In the genomic region with DNA sequence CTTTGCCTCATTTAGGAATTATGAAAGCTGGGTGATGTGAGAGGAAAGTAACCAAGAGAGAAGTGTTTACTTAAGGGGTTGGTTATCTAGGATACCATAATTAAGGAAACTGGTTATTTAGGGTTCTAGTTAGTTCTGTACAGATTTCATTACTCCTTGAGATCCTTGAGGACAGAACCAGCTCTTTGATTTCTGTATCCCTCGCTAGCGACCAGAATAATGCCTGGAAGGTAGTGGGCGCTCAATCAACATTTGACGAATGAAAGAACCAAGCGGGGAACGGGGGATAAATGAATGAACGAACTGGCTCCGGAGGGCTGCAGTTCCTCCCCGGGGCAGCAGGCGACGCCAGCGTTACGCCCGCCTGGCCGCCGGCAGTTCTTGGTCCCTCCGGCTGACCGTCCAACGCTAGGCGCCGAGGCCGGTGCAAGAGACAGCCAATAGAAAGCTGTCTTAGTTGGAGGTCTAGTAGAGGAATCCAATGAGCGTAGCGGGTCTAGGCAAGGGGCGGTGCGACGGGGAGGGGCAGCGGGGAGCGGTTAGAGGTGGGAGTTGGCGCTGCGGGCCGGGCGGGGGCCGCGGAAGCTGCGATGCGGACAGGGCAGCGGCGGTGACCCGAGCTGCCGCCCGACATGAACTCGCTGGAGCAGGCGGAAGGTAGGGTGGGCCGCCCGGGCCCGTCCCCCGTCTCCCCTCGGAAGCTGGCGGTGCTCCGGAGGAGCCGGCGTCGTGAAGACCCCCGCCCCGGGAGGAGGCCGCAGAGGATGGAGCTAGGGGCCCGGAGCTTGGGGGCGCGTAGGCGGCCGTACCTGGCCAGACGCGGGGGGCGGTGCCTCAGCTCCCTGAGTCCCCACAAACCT, we compare ENCODE assay signal across 8 cellular contexts. TPM values are rescaled to one million over a fixed set of nuclear protein-coding genes. Genes with fewer than 3 reads are reported as not detected.
DNase-seq lines count a peak whose midpoint lies in the region; ATAC-seq, FAIRE-seq and TF ChIP-seq lines count a peak whose summit lies in the region.

A gene with protein sequence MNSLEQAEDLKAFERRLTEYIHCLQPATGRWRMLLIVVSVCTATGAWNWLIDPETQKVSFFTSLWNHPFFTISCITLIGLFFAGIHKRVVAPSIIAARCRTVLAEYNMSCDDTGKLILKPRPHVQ (plus strand): TSS at position 542 of the 860 bp plus-strand sequence. CDS start 91 bp downstream, at position 633.

- H3K27ac ChIP-seq in H1 (ENCODE audit: low read depth, low read length) (no peak within 1 kb of the TSS), mesenchymal stem cell (ENCODE audit: low read length, poor library complexity, severe bottlenecking) (peak within 1 kb of the TSS; percentile 49)

- no peaks in the 10 kb centered on the region for H3K79me1 ChIP-seq in H1 (ENCODE audit: low read depth, low read length)
- peaks cover 2% of the 10 kb centered on the region for H3K79me1 ChIP-seq in mesenchymal stem cell (replicated peaks; ENCODE audit: low read length, poor library complexity, severe bottlenecking)

- peak within 1 kb of the TSS; percentile 86 for H3K27ac Mint-ChIP-seq in Calu3 (ENCODE audit: unreplicated experiment)

- H2AK5ac ChIP-seq in H1 (ENCODE audit: low read depth, low read length) (no peak within 1 kb of the TSS), mesenchymal stem cell (ENCODE audit: low read length, severe bottlenecking) (no peak within 1 kb of the TSS)

- H2BK5ac ChIP-seq in H1 (ENCODE audit: low read depth, low read length) (no peak within 1 kb of the TSS; the same call in 1 of the 2 replicates), mesenchymal stem cell (ENCODE audit: low read depth, low read length, poor library complexity, severe bottlenecking) (peak within 1 kb of the TSS; percentile 73)

- peak; percentile 85 to 88 for TF ChIP-seq RAD21 in H1 (IDR thresholded peaks at IDR 0.05 in 1 of 2, conservative IDR thresholded peaks at IDR 0.05 in 1 of 2; ENCODE audit: low read depth in 2 of 2, low read length in 2 of 2)

- TF ChIP-seq CTCF in Calu3 (IDR thresholded peaks at IDR 0.05; ENCODE audit: unreplicated experiment) (peak; percentile 99), H1 (IDR thresholded peaks at IDR 0.05; ENCODE audit: control extremely low read depth in 1 of 3, insufficient read depth in 1 of 3, low read depth in 1 of 3, low read length in 3 of 3) (peak; percentile 93 to 99 (median 96))

- H4K5ac ChIP-seq in H1 (ENCODE audit: insufficient read length, low read depth, low read length): peak within 1 kb of the TSS; percentile 20

- no peak within 1 kb of the TSS for H2BK15ac ChIP-seq in H1 (ENCODE audit: low read length)
- peak within 1 kb of the TSS; percentile 94 for H2BK15ac ChIP-seq in mesenchymal stem cell (ENCODE audit: low read depth, poor library complexity, severe bottlenecking)

- no TSS peak for BruUV-seq in Calu3 (replicated peaks; lab: Mats Ljungman, UMichigan)

- H4K8ac ChIP-seq in H1 (ENCODE audit: extremely low read depth, insufficient read depth, low read length) (peak within 1 kb of the TSS; percentile 46; the same call in 1 of the 2 replicates), mesenchymal stem cell (ENCODE audit: low read length) (peak within 1 kb of the TSS; percentile 72)

- peak in 1 of 2 experiments; percentile 28; a peak in 1 of 3 replicates for TF ChIP-seq POLR2A in H1 (IDR thresholded peaks at IDR 0.05; ENCODE audit: control extremely low read depth in 1 of 2, low read depth in 2 of 2, low read length in 2 of 2)

- peak; percentile 91 for FAIRE-seq in HTR-8/SVneo (lab: Jason Lieb, UNC)
- FAIRE-seq in H1 (lab: Jason Lieb, UNC): peak; percentile 39

- H3K23ac ChIP-seq in H1 (ENCODE audit: insufficient read length) (no peak within 1 kb of the TSS), mesenchymal stem cell (ENCODE audit: low read length in 2 of 2) (no peak within 1 kb of the TSS)

- H3K4me2 ChIP-seq in H1 (ENCODE audit: insufficient read depth in 1 of 2, low read depth in 2 of 2, low read length in 2 of 2) (peak within 1 kb of the TSS; percentile 74 to 88), mesenchymal stem cell (ENCODE audit: low read length, poor library complexity, severe bottlenecking) (peak within 1 kb of the TSS; percentile 95)

- H3K9me3 ChIP-seq in H1 (ENCODE audit: insufficient read depth in 2 of 2, low read depth in 1 of 2, low read length in 1 of 2) (no peaks in the 10 kb centered on the region), mesenchymal stem cell (ENCODE audit: control insufficient read depth, low read length) (no peaks in the 10 kb centered on the region)

- H3K4me3 Mint-ChIP-seq in Calu3 (ENCODE audit: low read depth, unreplicated experiment): peak within 1 kb of the TSS; percentile 89

- H3K36me3 ChIP-seq in H1 (ENCODE audit: control insufficient read depth in 2 of 4, insufficient read depth in 4 of 4, low read length in 3 of 4) (peaks cover 0 to 14% (median 0%) of the 10 kb centered on the region in 4 experiments; a peak in 3 of 8 replicates), mesenchymal stem cell (ENCODE audit: control insufficient read depth in 1 of 2, insufficient read depth in 2 of 2, low read depth in 1 of 2, low read length in 2 of 2) (peaks cover 0 to 14% of the 10 kb centered on the region in 2 experiments)

- H3K79me2 ChIP-seq in H1 (ENCODE audit: control insufficient read depth in 1 of 2, insufficient read depth in 2 of 2, low read length in 2 of 2): peaks cover 0 to 29% of the 10 kb centered on the region in 2 experiments; a peak in 2 of 4 replicates

- H3K4me1 Mint-ChIP-seq in Calu3 (ENCODE audit: low read depth, unreplicated experiment): no peaks in the 10 kb centered on the region

- H3K18ac ChIP-seq in H1 (ENCODE audit: extremely low read depth, low read length) (no peak within 1 kb of the TSS), mesenchymal stem cell (ENCODE audit: low read depth in 1 of 2, low read length in 2 of 2) (peak within 1 kb of the TSS; percentile 77 to 94)

- H2BK12ac ChIP-seq in H1 (ENCODE audit: low read depth, low read length) (no peak within 1 kb of the TSS), mesenchymal stem cell (ENCODE audit: low read length in 2 of 2) (no peak within 1 kb of the TSS)

- no peak within 1 kb of the TSS for H4K91ac ChIP-seq in H1 (replicated peaks; ENCODE audit: insufficient read length, low read length)
- peak within 1 kb of the TSS; percentile 57 for H4K91ac ChIP-seq in mesenchymal stem cell (ENCODE audit: low read length)

- H3K27me3 Mint-ChIP-seq in Calu3 (ENCODE audit: unreplicated experiment): peaks cover 27% of the 10 kb centered on the region

- H3K27me3 ChIP-seq in H1 (replicated peaks in 1 of 4; ENCODE audit: control insufficient read depth in 3 of 4, extremely low read depth in 1 of 4, insufficient read depth in 3 of 4, low read length in 3 of 4) (no peaks in the 10 kb centered on the region), mesenchymal stem cell (ENCODE audit: control insufficient read depth in 1 of 2, insufficient read depth in 1 of 2, low read length in 2 of 2) (peaks cover 9 to 17% of the 10 kb centered on the region in 2 experiments)

- intact Hi-C loops in Calu3 (cut with micrococcal nuclease; ENCODE audit: unreplicated experiment): loop anchor here (1.0 to 10.0 kb wide), 4 partner anchors 42 to 330 kb away; no protein-coding TSS in a partner anchor

- H2AFZ ChIP-seq in H1 (ENCODE audit: low read length) (peak within 1 kb of the TSS; percentile 93), mesenchymal stem cell (ENCODE audit: low read depth, low read length) (peak within 1 kb of the TSS; percentile 87)

- H3K9me3 Mint-ChIP-seq in Calu3 (ENCODE audit: low read depth, unreplicated experiment): no peaks in the 10 kb centered on the region

- peak; percentile 97 for ATAC-seq in GM21367 (IDR thresholded peaks at IDR 0.05; ENCODE audit: unreplicated experiment)

- H3K23me2 ChIP-seq in H1 (ENCODE audit: low read depth, low read length): no peaks in the 10 kb centered on the region

- H3K4me1 ChIP-seq in H1 (replicated peaks in 1 of 4; ENCODE audit: control insufficient read depth in 3 of 4, insufficient read depth in 4 of 4, low read length in 3 of 4) (peaks cover 0 to 6% (median 0%) of the 10 kb centered on the region in 4 experiments; a peak in 2 of 7 replicates), mesenchymal stem cell (ENCODE audit: control insufficient read depth, insufficient read depth, low read depth, low read length) (peaks cover 8% of the 10 kb centered on the region)

- peaks cover 22% of the 10 kb centered on the region for H3K36me3 Mint-ChIP-seq in Calu3 (ENCODE audit: insufficient read depth, unreplicated experiment)

- peak in 1 of 2 experiments; percentile 50; a peak in 1 of 3 replicates for TF ChIP-seq EP300 in H1 (IDR thresholded peaks at IDR 0.05; ENCODE audit: borderline replicate concordance in 1 of 2, low read depth in 2 of 2, low read length in 2 of 2)

- peak within 1 kb of the TSS; percentile 31 to 78 (median 36); a peak in 6 of 7 replicates for H3K9ac ChIP-seq in H1 (replicated peaks in 1 of 4; ENCODE audit: extremely low read depth in 1 of 4, low read depth in 3 of 4, low read length in 3 of 4)
- H3K9ac ChIP-seq in mesenchymal stem cell (ENCODE audit: low read length): peak within 1 kb of the TSS; percentile 96

- H3K4ac ChIP-seq in H1 (replicated peaks; ENCODE audit: insufficient read length, low read depth, low read length): no peak within 1 kb of the TSS
- H3K4ac ChIP-seq in mesenchymal stem cell (ENCODE audit: low read depth in 1 of 2, low read length in 2 of 2): peak within 1 kb of the TSS in 1 of 2 experiments; percentile 74

- peak within 1 kb of the TSS; percentile 49 for H3K56ac ChIP-seq in H1 (replicated peaks; ENCODE audit: insufficient read length, low read depth, low read length)

- DNase-seq in Calu3 (peak; percentile 97), HTR-8/SVneo (ENCODE audit: insufficient read length, low spot score) (peak; percentile 97), NOMO-1 treated with DMSO at 0.1 percent for 48 hours (lab: John Stamatoyannopoulos, UW; ENCODE audit: unreplicated experiment) (peak; percentile 96), H1 (ENCODE audit: low read depth in 1 of 2, low spot score in 2 of 2) (peak; percentile 92 to 94), mesenchymal stem cell (peak; percentile 97)
- peak; percentile 79 to 86 for DNase-seq in activated CD8-positive, alpha-beta memory T cell treated with anti-CD3 and anti-CD28 coated beads for 4 hours (ENCODE audit: low read depth in 2 of 2)
- peak; percentile 83 for DNase-seq in stimulated activated CD8-positive, alpha-beta memory T cell treated with anti-CD3 and anti-CD28 coated beads, Interleukin-12 subunit alpha, Interleukin-12 subunit beta, amount 100 ng/mL, for 4 hours (ENCODE audit: low read depth)

- peak within 1 kb of the TSS; percentile 59 to 95 (median 90) for H3K4me3 ChIP-seq in H1 (ENCODE audit: extremely low read depth in 1 of 4, insufficient read depth in 2 of 4, low read depth in 3 of 4, low read length in 4 of 4)
- H3K4me3 ChIP-seq in mesenchymal stem cell (ENCODE audit: insufficient read depth in 1 of 2, low read depth in 1 of 2, low read length in 2 of 2): peak within 1 kb of the TSS; percentile 93 to 99

- H3K14ac ChIP-seq in H1 (ENCODE audit: insufficient read length): no peak within 1 kb of the TSS
- no peak within 1 kb of the TSS for H3K14ac ChIP-seq in mesenchymal stem cell (ENCODE audit: low read length in 2 of 2)

- POLR2A ChIA-PET in H1 (lab: Charles Lee; ENCODE audit: partially characterized antibody): interaction anchor here (0.7 to 2.7 kb wide), 11 partner anchors 8 to 220 kb away, joined by 3 to 5 read pairs (median 3); a partner anchor contains a TSS

- no peaks in the 10 kb centered on the region for H4K20me1 ChIP-seq in H1 (replicated peaks in 1 of 2; ENCODE audit: control insufficient read depth in 1 of 2, insufficient read depth in 2 of 2, low read length in 2 of 2)

- H2BK120ac ChIP-seq in H1 (replicated peaks; ENCODE audit: low read depth, low read length): no peak within 1 kb of the TSS
- no peak within 1 kb of the TSS for H2BK120ac ChIP-seq in mesenchymal stem cell (ENCODE audit: low read depth, low read length)

- no peak within 1 kb of the TSS for H2BK20ac ChIP-seq in H1 (ENCODE audit: low read length)

- WGBS in H1 (ENCODE audit: extremely low coverage in 1 of 2, insufficient coverage in 1 of 2, insufficient read length in 1 of 2, insufficient replicate concordance in 2 of 2, low coverage in 1 of 2, low lambda C conversion rate in 2 of 2, missing lambda C conversion rate in 1 of 2), 2 experiments: 1% methylated on average over 27 of the region's 65 CpGs; no CpG with 5 or more reads in 1 of the 2 experiments
- WGBS in mesenchymal stem cell: 1% methylated on average over 59 of the region's 65 CpGs

- CTCF ChIA-PET in Calu3 (lab: Charles Lee) (interaction anchor here (0.6 to 2.2 kb wide), 21 partner anchors 8 to 781 kb away, joined by 3 to 80 read pairs (median 4); a partner anchor contains a TSS), H1 (lab: Charles Lee; ENCODE audit: partially characterized antibody) (interaction anchor here (0.6 to 4.1 kb wide), 42 partner anchors 9 to 617 kb away, joined by 3 to 28 read pairs (median 4); a partner anchor contains a TSS)

RNA-seq across cellular contexts. Expression of the gene that starts here (rescaled TPM):
- total RNA-seq in Calu3 (2022): 21.8 and 23.2 TPM in 2 replicates
- total RNA-seq in H1 (2021; fragmentation: NEBNext Ultra II Directional; extraction: Animal tissue kit (Norgen Biotek cat#: 25700)): 13.6 and 16.2 TPM in 2 replicates
- polyA plus RNA-seq in H1 (2011; rRNA removed): 8.4 and 10.6 TPM in 2 replicates
- polyA plus RNA-seq in H1 (2011; cell fraction: cytosol; rRNA removed): 12.2 TPM
- polyA plus RNA-seq in H1 (2011; cell fraction: nucleus; rRNA removed): 4.2 TPM
- 5.5 to 10.2 TPM (median 7.1 TPM) in 4 replicates for polyA plus RNA-seq in H1 (2012, experiment 1 of 2)
- 1.3 TPM for polyA plus RNA-seq in H1 (2012, experiment 2 of 2)
- 12.4 TPM for polyA plus RNA-seq in H1 (2013, experiment 1 of 2)
- polyA plus RNA-seq in H1 (2013, experiment 2 of 2): 12.2 TPM
- 12.4 and 16.9 TPM in 2 replicates for polyA minus RNA-seq in H1 (2011; rRNA and poly(A)+ RNA removed)
- polyA minus RNA-seq in H1 (2011; cell fraction: cytosol; rRNA and poly(A)+ RNA removed): 12.6 TPM
- 12.7 TPM for polyA minus RNA-seq in H1 (2011; cell fraction: nucleus; rRNA and poly(A)+ RNA removed)
- 23.6 TPM for polyA plus RNA-seq in mesenchymal stem cell (2013, experiment 1 of 2)
- 25.4 TPM for polyA plus RNA-seq in mesenchymal stem cell (2013, experiment 2 of 2)
